ENCODE assay signal across 23 cellular contexts in genomic region chr15:92324036-92324963, GRCh38.
DNase-seq lines count a peak whose midpoint lies in the region; ATAC-seq, FAIRE-seq and TF ChIP-seq lines count a peak whose summit lies in the region.
"Had no signal": no experiment of that assay in that cellular context is flagged by ENCODE, and none has a peak within 500 bp of the region (broad histone marks: within the 10 kb centered on the region; RNA-seq: fewer than 3 reads in every experiment).

No MANE protein-coding gene starts in this region.

- H3K36me3 ChIP-seq in right atrium auricular region: no peaks in the 10 kb centered on the region
- H3K36me3 ChIP-seq: BLaER1 had no signal

- peaks cover 0 to 13% of the 10 kb centered on the region in 2 donors for H3K4me1 ChIP-seq in right atrium auricular region

- intact Hi-C loops in Right ventricle myocardium superior (cut with DNase I): no loop called here

- H3K4me3 Mint-ChIP-seq in T-helper 17 cell: no peak overlapping the region
- H3K4me3 Mint-ChIP-seq: CD4-positive, alpha-beta T cell; H9; HFFc6 had no signal

- no peak overlapping the region for H3K27ac Mint-ChIP-seq in T-helper 17 cell
- H3K27ac Mint-ChIP-seq: CD4-positive, alpha-beta T cell; H9; HFFc6 had no signal

- no peaks in the 10 kb centered on the region for H3K9me3 ChIP-seq in right atrium auricular region
- no peaks in the 10 kb centered on the region for H3K9me3 ChIP-seq in T-helper 17 cell (ENCODE audit: control insufficient read depth, low read length, poor library complexity, severe bottlenecking)
- H3K9me3 ChIP-seq: BLaER1 had no signal

- H3K4me3 ChIP-seq in right atrium auricular region: no peak overlapping the region
- H3K4me3 ChIP-seq: BLaER1, PC-9 had no signal

- no peaks in the 10 kb centered on the region for H3K27me3 ChIP-seq in right atrium auricular region
- H3K27me3 ChIP-seq: BLaER1 had no signal

- peaks cover 50% of the 10 kb centered on the region for H3K27me3 Mint-ChIP-seq in T-helper 17 cell

- no peak for FAIRE-seq in RCC 7860 (lab: Jason Lieb, UNC)
- FAIRE-seq: GM12891 had no signal

- no peaks in the 10 kb centered on the region for H3K4me1 Mint-ChIP-seq in T-helper 17 cell

- no peaks in the 10 kb centered on the region for H3K36me3 Mint-ChIP-seq in T-helper 17 cell (ENCODE audit: low read depth)

- TF ChIP-seq CTCF in right atrium auricular region (IDR thresholded peaks at IDR 0.05): no peak

- DNase-seq in NCI-H1092 treated with DMSO at 0.1 percent for 48 hours (lab: John Stamatoyannopoulos, UW): peak; percentile 35
- DNase-seq in NCI-H1092 (lab: John Stamatoyannopoulos, UW): no peak
- DNase-seq in Right ventricle myocardium superior: no peak
- no peak for DNase-seq in right atrium auricular region (ENCODE audit: low spot score)
- peak; percentile 59 for DNase-seq in cerebellar cortex (ENCODE audit: low spot score)
- no peak for DNase-seq in T-helper 17 cell
- DNase-seq in RCC 7860 (ENCODE audit: low spot score): no peak
- DNase-seq in mesenteric fat pad (ENCODE audit: low spot score): no peak
- DNase-seq: ACHN; CD4-positive, alpha-beta T cell; DND-41; H9; HFFc6; Kasumi-1; NCI-H1436 treated with DMSO at 0.1 percent for 48 hours; NCI-H226; NCI-H526; PC-9; T-helper 1 cell had no signal

- H3K27ac ChIP-seq in right atrium auricular region: no peak overlapping the region
- H3K27ac ChIP-seq: 22Rv1, BLaER1, PC-9, RWPE1 had no signal

- ATAC-seq in Right ventricle myocardium superior (ENCODE audit: poor library complexity) (peak; percentile 53), T-helper 17 cell (no peak)

Comparison
In these comparisons a context has a peak if more than half of its experiments do, and no peak if none do; other contexts are left out.
1. DNase-seq: peak in NCI-H1092 treated with DMSO at 0.1 percent for 48 hours (single experiment) and cerebellar cortex (single experiment); none in NCI-H1092 (single experiment), Right ventricle myocardium superior (single experiment), right atrium auricular region (single experiment), T-helper 17 cell (0 of 3), RCC 7860 (single experiment) and mesenteric fat pad (single experiment).